26 cellular contexts compared by ENCODE assay signal in the genomic region with DNA sequence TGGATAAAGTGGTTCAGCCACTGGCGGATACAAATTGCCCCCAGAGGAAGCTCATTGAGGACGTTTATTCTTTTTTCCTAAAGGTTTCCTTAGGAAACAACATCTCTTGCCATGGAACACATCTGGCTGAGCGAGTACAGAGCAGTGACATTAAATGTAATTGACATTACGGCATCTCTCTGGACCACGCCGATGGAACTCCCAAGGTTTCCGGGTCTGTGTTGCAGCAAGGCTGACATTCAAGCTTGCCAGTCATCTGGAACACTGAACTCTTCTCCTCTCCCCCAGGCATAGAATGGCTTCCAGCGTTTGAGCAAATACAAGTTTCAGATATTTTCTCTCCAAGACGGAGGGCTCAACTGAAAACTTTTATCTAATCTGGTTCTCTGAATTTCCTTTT. TPM values are rescaled to one million over a fixed set of nuclear protein-coding genes. Genes with fewer than 3 reads are reported as not detected.
"Had no signal": no experiment of that assay in that cellular context is flagged by ENCODE, and none has a peak within 500 bp of the region (broad histone marks: within the 10 kb centered on the region; RNA-seq: fewer than 3 reads in every experiment).

No MANE protein-coding gene starts in this region.

- H3K4me3 Mint-ChIP-seq: activated B cell treated with CpG ODN at 0.5 μM for 24 hours; activated CD8-positive, alpha-beta T cell treated with anti-CD3 and anti-CD28 coated beads for 36 hours; naive B cell; neural crest cell; T-helper 2 cell treated with Interferon-gamma antibody and Interleukin-4, amounts not matched to agents 5 μg/mL and 100 μg/mL, for 36 hours had no signal

- H3K9me3 ChIP-seq: body of pancreas, pancreas, prostate gland, testis had no signal

- ATAC-seq: activated CD8-positive, alpha-beta T cell treated with anti-CD3 and anti-CD28 coated beads for 36 hours; activated naive CD4-positive, alpha-beta T cell treated with anti-CD3 and anti-CD28 coated beads, Interleukin-2, amount 50 U/mL, for 72 hours; body of pancreas; foreskin keratinocyte; left ventricle myocardium superior; pancreas had no signal

- H3K36me3 Mint-ChIP-seq: naive B cell had no signal

- H3K27me3 ChIP-seq: body of pancreas, foreskin keratinocyte, pancreas, spleen, testis had no signal

- H3K4me1 Mint-ChIP-seq: activated B cell treated with CpG ODN at 0.5 μM for 24 hours, naive B cell, neural crest cell had no signal

- H3K27ac Mint-ChIP-seq: activated B cell treated with CpG ODN at 0.5 μM for 24 hours; activated CD8-positive, alpha-beta T cell treated with anti-CD3 and anti-CD28 coated beads for 36 hours; activated naive CD4-positive, alpha-beta T cell treated with anti-CD3 and anti-CD28 coated beads, Interleukin-2, amount 50 U/mL, for 72 hours; naive B cell; T-helper 2 cell treated with Interferon-gamma antibody and Interleukin-4, amounts not matched to agents 5 μg/mL and 100 μg/mL, for 36 hours had no signal

- H3K9me3 Mint-ChIP-seq: activated CD8-positive, alpha-beta T cell treated with anti-CD3 and anti-CD28 coated beads for 36 hours; activated naive CD4-positive, alpha-beta T cell treated with anti-CD3 and anti-CD28 coated beads, Interleukin-2, amount 50 U/mL, for 72 hours; neural crest cell; T-helper 2 cell treated with Interferon-gamma antibody and Interleukin-4, amounts not matched to agents 5 μg/mL and 100 μg/mL, for 36 hours had no signal

- H3K27ac ChIP-seq: body of pancreas, dorsolateral prefrontal cortex, foreskin keratinocyte, heart right ventricle, pancreas, prostate gland, spleen, testis had no signal

- DNase-seq: activated B cell treated with CpG ODN at 0.5 μM for 24 hours; activated CD4-positive, alpha-beta T cell treated with anti-CD3 and anti-CD28 coated beads, Interleukin-2, amount 50 U/mL, for 1 hour; activated CD8-positive, alpha-beta T cell treated with anti-CD3 and anti-CD28 coated beads for 36 hours; activated naive CD4-positive, alpha-beta T cell; activated T-cell treated with anti-CD3 and anti-CD28 coated beads, Interleukin-2, amount 50 U/mL, for 48 hours; aorta; body of pancreas; dorsolateral prefrontal cortex; effector memory CD4-positive, alpha-beta T cell; erythroblast; foreskin keratinocyte; heart right ventricle; left ventricle myocardium superior; naive B cell; nucleus accumbens; pancreas; right cardiac atrium; spleen; stimulated activated naive CD4-positive, alpha-beta T cell treated with Interleukin-2 at 50 U/mL for 16 hours; T-helper 1 cell; testis had no signal

- H3K4me3 ChIP-seq: body of pancreas, dorsolateral prefrontal cortex, heart right ventricle, pancreas, prostate gland, spleen, testis had no signal

- H3K4me1 ChIP-seq: body of pancreas, foreskin keratinocyte, pancreas, prostate gland, spleen, testis had no signal

- H3K36me3 ChIP-seq: heart right ventricle, pancreas, prostate gland, spleen had no signal

RNA-seq across cellular contexts. Expression of gene CLMP, which starts 42.1 kb away (rescaled TPM):
- total RNA-seq: activated B cell treated with CpG ODN at 0.5 μM for 24 hours, lung microvascular endothelial cell had no signal
